13 cellular contexts compared by ENCODE assay signal in the genomic region with DNA sequence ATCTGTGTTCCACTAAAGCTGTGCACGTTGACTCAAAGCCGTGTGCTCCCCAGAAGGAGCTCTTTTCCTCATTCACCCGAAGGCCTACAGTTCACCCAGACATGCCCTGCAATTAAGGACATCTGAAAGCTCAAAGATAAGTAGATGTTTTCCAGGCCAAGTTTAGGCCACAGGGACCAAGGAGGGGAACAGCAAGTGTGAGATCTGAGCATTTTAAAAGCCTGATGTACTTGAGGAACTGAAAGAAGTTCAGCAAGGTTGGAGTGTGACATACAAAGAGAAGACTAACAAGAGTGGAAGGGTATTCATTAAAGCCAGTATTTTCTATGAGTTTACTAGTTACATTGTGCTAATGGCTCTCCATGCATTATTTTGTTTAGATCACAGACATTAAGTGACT.
A peak's percentile ranks its signal among the peaks of the same experiment; 100 is the strongest.
DNase-seq lines count a peak whose midpoint lies in the region; ATAC-seq and TF ChIP-seq lines count a peak whose summit lies in the region.
"Had no signal": no experiment of that assay in that cellular context is flagged by ENCODE, and none has a peak within 500 bp of the region (broad histone marks: within the 10 kb centered on the region; RNA-seq: fewer than 3 reads in every experiment).

No MANE protein-coding gene starts in this region.

- H3K36me3 ChIP-seq in BE2C: no peaks in the 10 kb centered on the region
- H3K36me3 ChIP-seq: MG63, SJCRH30 had no signal

- H3K9me3 ChIP-seq in BE2C: no peaks in the 10 kb centered on the region
- H3K9me3 ChIP-seq: MG63, SJCRH30 had no signal

- DNase-seq in DMS79 treated with DMSO at 0.1 percent for 48 hours (lab: John Stamatoyannopoulos, UW): peak; percentile 27
- no peak for DNase-seq in DMS79 (lab: John Stamatoyannopoulos, UW)
- peak; percentile 17 for DNase-seq in NOMO-1 treated with dmso at 0.1 percent for 144 hours (lab: John Stamatoyannopoulos, UW; ENCODE audit: unreplicated experiment)
- DNase-seq in stimulated activated naive B cell treated with anti-CD40 and anti-IgM and Interleukin-4, amounts not matched to agents 10 μg/mL and 1 μg/mL and 100 μg/mL, for 72 hours: no peak
- no peak for DNase-seq in activated CD4-positive, alpha-beta T cell treated with anti-CD3 and anti-CD28 coated beads, Interleukin-2, amount 10 ng/mL, durations not matched to agents 24 days and 14 days
- DNase-seq in BE2C: no peak
- DNase-seq: CD8-positive, alpha-beta T cell; MG63; NCI-H1417; NCI-H187 treated with DMSO at 0.1 percent for 48 hours; SJCRH30 had no signal

- no peak for TF ChIP-seq CTCF in BE2C (IDR thresholded peaks at IDR 0.05; ENCODE audit: low read depth, low read length)

- no peaks in the 10 kb centered on the region for H3K27me3 Mint-ChIP-seq in dendritic cell treated with granulocyte-macrophage colony-stimulating factor and Interleukin-4, amounts not matched to agents 40 ng/mL and 50 ng/mL, for 4 days
- H3K27me3 Mint-ChIP-seq in stimulated activated naive B cell treated with anti-CD40 and anti-IgM and Interleukin-4, amounts not matched to agents 10 μg/mL and 1 μg/mL and 100 μg/mL, for 72 hours: no peaks in the 10 kb centered on the region
- peaks cover 7% of the 10 kb centered on the region for H3K27me3 Mint-ChIP-seq in activated CD4-positive, alpha-beta T cell treated with anti-CD3 and anti-CD28 coated beads, Interleukin-2, amount 10 ng/mL, durations not matched to agents 24 days and 14 days

- peaks cover 62% of the 10 kb centered on the region for H3K4me1 Mint-ChIP-seq in dendritic cell treated with granulocyte-macrophage colony-stimulating factor and Interleukin-4, amounts not matched to agents 40 ng/mL and 50 ng/mL, for 4 days (ENCODE audit: low read depth)
- peaks cover 35 to 48% of the 10 kb centered on the region in 2 donors for H3K4me1 Mint-ChIP-seq in stimulated activated naive B cell treated with anti-CD40 and anti-IgM and Interleukin-4, amounts not matched to agents 10 μg/mL and 1 μg/mL and 100 μg/mL, for 72 hours
- peaks cover 14% of the 10 kb centered on the region for H3K4me1 Mint-ChIP-seq in activated CD4-positive, alpha-beta T cell treated with anti-CD3 and anti-CD28 coated beads, Interleukin-2, amount 10 ng/mL, durations not matched to agents 24 days and 14 days

- H3K9me3 Mint-ChIP-seq in dendritic cell treated with granulocyte-macrophage colony-stimulating factor and Interleukin-4, amounts not matched to agents 40 ng/mL and 50 ng/mL, for 4 days: no peaks in the 10 kb centered on the region
- H3K9me3 Mint-ChIP-seq in stimulated activated naive B cell treated with anti-CD40 and anti-IgM and Interleukin-4, amounts not matched to agents 10 μg/mL and 1 μg/mL and 100 μg/mL, for 72 hours: no peaks in the 10 kb centered on the region
- no peaks in the 10 kb centered on the region for H3K9me3 Mint-ChIP-seq in activated CD4-positive, alpha-beta T cell treated with anti-CD3 and anti-CD28 coated beads, Interleukin-2, amount 10 ng/mL, durations not matched to agents 24 days and 14 days
- H3K9me3 Mint-ChIP-seq: CD8-positive, alpha-beta T cell had no signal

- peaks cover 48% of the 10 kb centered on the region for H3K27me3 ChIP-seq in BE2C
- H3K27me3 ChIP-seq: SJCRH30 had no signal

- H3K4me3 Mint-ChIP-seq in dendritic cell treated with granulocyte-macrophage colony-stimulating factor and Interleukin-4, amounts not matched to agents 40 ng/mL and 50 ng/mL, for 4 days: no peak overlapping the region
- no peak overlapping the region for H3K4me3 Mint-ChIP-seq in stimulated activated naive B cell treated with anti-CD40 and anti-IgM and Interleukin-4, amounts not matched to agents 10 μg/mL and 1 μg/mL and 100 μg/mL, for 72 hours
- no peak overlapping the region for H3K4me3 Mint-ChIP-seq in activated CD4-positive, alpha-beta T cell treated with anti-CD3 and anti-CD28 coated beads, Interleukin-2, amount 10 ng/mL, durations not matched to agents 24 days and 14 days
- H3K4me3 Mint-ChIP-seq: CD8-positive, alpha-beta T cell had no signal

- peak; percentile 35 to 60 for ATAC-seq in stimulated activated naive B cell treated with anti-CD40 and anti-IgM and Interleukin-4, amounts not matched to agents 10 μg/mL and 1 μg/mL and 100 μg/mL, for 72 hours (replicated peaks)
- no peak for ATAC-seq in HG03097 (IDR thresholded peaks at IDR 0.05; ENCODE audit: low FRiP score, unreplicated experiment)
- ATAC-seq: CD8-positive, alpha-beta T cell had no signal

- peak overlapping the region; percentile 73 for H3K27ac Mint-ChIP-seq in dendritic cell treated with granulocyte-macrophage colony-stimulating factor and Interleukin-4, amounts not matched to agents 40 ng/mL and 50 ng/mL, for 4 days
- H3K27ac Mint-ChIP-seq in stimulated activated naive B cell treated with anti-CD40 and anti-IgM and Interleukin-4, amounts not matched to agents 10 μg/mL and 1 μg/mL and 100 μg/mL, for 72 hours: no peak overlapping the region
- H3K27ac Mint-ChIP-seq in activated CD4-positive, alpha-beta T cell treated with anti-CD3 and anti-CD28 coated beads, Interleukin-2, amount 10 ng/mL, durations not matched to agents 24 days and 14 days: no peak overlapping the region
- H3K27ac Mint-ChIP-seq: CD8-positive, alpha-beta T cell had no signal

- no peak overlapping the region for H3K4me3 ChIP-seq in BE2C (ENCODE audit: low read depth, low read length)
- H3K4me3 ChIP-seq: MG63, SJCRH30 had no signal

- intact Hi-C loops in dendritic cell treated with granulocyte-macrophage colony-stimulating factor and Interleukin-4, amounts not matched to agents 40 ng/mL and 50 ng/mL, for 4 days (cut with micrococcal nuclease): loop anchor here (10.0 kb wide), 2 partner anchors 367 to 417 kb away; partner anchors contain the start of genes EAF2 and IQCB1
- intact Hi-C loops in activated CD4-positive, alpha-beta T cell treated with anti-CD3 and anti-CD28 coated beads, Interleukin-2, amount 10 ng/mL, durations not matched to agents 24 days and 14 days (cut with micrococcal nuclease): loop anchor here (10.0 kb wide), 1 partner anchor 417 kb away; the partner anchor contains the start of genes EAF2 and IQCB1

- H3K36me3 Mint-ChIP-seq in dendritic cell treated with granulocyte-macrophage colony-stimulating factor and Interleukin-4, amounts not matched to agents 40 ng/mL and 50 ng/mL, for 4 days (ENCODE audit: low read depth): no peaks in the 10 kb centered on the region
- H3K36me3 Mint-ChIP-seq in stimulated activated naive B cell treated with anti-CD40 and anti-IgM and Interleukin-4, amounts not matched to agents 10 μg/mL and 1 μg/mL and 100 μg/mL, for 72 hours: no peaks in the 10 kb centered on the region
- H3K36me3 Mint-ChIP-seq in activated CD4-positive, alpha-beta T cell treated with anti-CD3 and anti-CD28 coated beads, Interleukin-2, amount 10 ng/mL, durations not matched to agents 24 days and 14 days (ENCODE audit: low read depth): no peaks in the 10 kb centered on the region
- H3K36me3 Mint-ChIP-seq: CD8-positive, alpha-beta T cell had no signal

- H3K4me1 ChIP-seq in BE2C: no peaks in the 10 kb centered on the region

Comparison
In these comparisons a context has a peak if more than half of its experiments do, and no peak if none do; other contexts are left out.
1. DNase-seq: peak in DMS79 treated with DMSO at 0.1 percent for 48 hours (single experiment) and NOMO-1 treated with dmso at 0.1 percent for 144 hours (single experiment); none in DMS79 (single experiment), stimulated activated naive B cell treated with anti-CD40 and anti-IgM and Interleukin-4, amounts not matched to agents 10 μg/mL and 1 μg/mL and 100 μg/mL, for 72 hours (single experiment), activated CD4-positive, alpha-beta T cell treated with anti-CD3 and anti-CD28 coated beads, Interleukin-2, amount 10 ng/mL, durations not matched to agents 24 days and 14 days (single experiment) and BE2C (single experiment).